ENCODE assay signal across 8 cellular contexts in genomic region chr3:15797600-15798303, GRCh38. TPM values are rescaled to one million over a fixed set of nuclear protein-coding genes. Genes with fewer than 3 reads are reported as not detected.
DNase-seq lines count a peak whose midpoint lies in the region; ATAC-seq and TF ChIP-seq lines count a peak whose summit lies in the region.

Gene ANKRD28 (minus strand): TSS chr3:15797979. CDS start chr3:15796521, 1,458 bp downstream.

- TF ChIP-seq CTCF in Caco-2 (IDR thresholded peaks at IDR 0.05; ENCODE audit: insufficient read depth in 1 of 2, low read depth in 1 of 2, low read length in 1 of 2, severe bottlenecking in 1 of 2, unreplicated experiment in 1 of 2) = no peak
- TF ChIP-seq CTCF in ascending aorta (IDR thresholded peaks at IDR 0.05) = peak in 2 of 3 experiments; percentile 31 to 34
- TF ChIP-seq CTCF in left ventricle myocardium inferior (IDR thresholded peaks at IDR 0.05; ENCODE audit: borderline replicate concordance) = peak; percentile 28

- H3K9me3 ChIP-seq in Caco-2 (no peaks in the 10 kb centered on the region), ascending aorta (no peaks in the 10 kb centered on the region), left ventricle myocardium inferior (replicated peaks) (no peaks in the 10 kb centered on the region)

- BruUV-seq in Caco-2 (replicated peaks; lab: Mats Ljungman, UMichigan) = no TSS peak

- peak within 1 kb of the TSS; percentile 48 for H3K4me3 Mint-ChIP-seq in Caco-2 (ENCODE audit: unreplicated experiment)

- no peaks in the 10 kb centered on the region for H3K27me3 ChIP-seq in Caco-2 (replicated peaks; ENCODE audit: control insufficient read depth, insufficient read depth, low read length)
- no peaks in the 10 kb centered on the region for H3K27me3 ChIP-seq in ascending aorta
- H3K27me3 ChIP-seq in left ventricle myocardium inferior (ENCODE audit: low read depth) = no peaks in the 10 kb centered on the region

- peak in 1 of 2 experiments; percentile 4 for DNase-seq in Caco-2
- DNase-seq in NCI-H82 treated with DMSO at 0.1 percent for 48 hours (lab: John Stamatoyannopoulos, UW; ENCODE audit: unreplicated experiment) = peak; percentile 62
- DNase-seq in ascending aorta (ENCODE audit: low spot score in 2 of 2) = no peak
- DNase-seq in left ventricle myocardium inferior = no peak
- peak; percentile 92 for DNase-seq in pons (ENCODE audit: low spot score)
- DNase-seq in NCI-H2196 treated with DMSO at 0.1 percent for 48 hours (lab: John Stamatoyannopoulos, UW; ENCODE audit: unreplicated experiment) = no peak

- no peaks in the 10 kb centered on the region for H3K9me3 Mint-ChIP-seq in Caco-2 (ENCODE audit: unreplicated experiment)

- no peaks in the 10 kb centered on the region for H3K27me3 Mint-ChIP-seq in Caco-2 (ENCODE audit: insufficient read depth, unreplicated experiment)

- CTCF ChIA-PET in Caco-2 (lab: Charles Lee) = interaction anchor here (0.6 kb wide), 1 partner anchor 47 kb away, joined by 6 read pairs; no protein-coding TSS in a partner anchor

- H3K4me3 ChIP-seq in Caco-2 (ENCODE audit: low read depth, low read length) = no peak within 1 kb of the TSS
- H3K4me3 ChIP-seq in ascending aorta = peak within 1 kb of the TSS; percentile 43 to 54
- peak within 1 kb of the TSS; percentile 55 for H3K4me3 ChIP-seq in left ventricle myocardium inferior

- H3K36me3 Mint-ChIP-seq in Caco-2 (ENCODE audit: insufficient read depth, unreplicated experiment) = no peaks in the 10 kb centered on the region

- ATAC-seq in GM21825 (IDR thresholded peaks at IDR 0.05; ENCODE audit: unreplicated experiment) (peak; percentile 30), HG02870 (IDR thresholded peaks at IDR 0.05; ENCODE audit: unreplicated experiment) (no peak)

- POLR2A ChIA-PET in Caco-2 (lab: Charles Lee) = interaction anchor here (1.1 kb wide), 1 partner anchor 10 kb away, joined by 3 read pairs; no protein-coding TSS in a partner anchor

- H3K4me1 Mint-ChIP-seq in Caco-2 (ENCODE audit: low read depth, unreplicated experiment) = peaks cover 16% of the 10 kb centered on the region

- peak within 1 kb of the TSS; percentile 65 for H3K27ac Mint-ChIP-seq in Caco-2 (ENCODE audit: unreplicated experiment)

- intact Hi-C loops in Caco-2 (cut with micrococcal nuclease; ENCODE audit: unreplicated experiment) (no loop called here), ascending aorta (cut with DNase I) (loop anchor here (2.0 kb wide), 1 partner anchor 29 kb away; no protein-coding TSS in a partner anchor), left ventricle myocardium inferior (cut with micrococcal nuclease) (no loop called here)

- H3K27ac ChIP-seq in ascending aorta (peak within 1 kb of the TSS; percentile 73 to 76), left ventricle myocardium inferior (replicated peaks) (peak within 1 kb of the TSS; percentile 75)

- H3K4me1 ChIP-seq in Caco-2 = peaks cover 9% of the 10 kb centered on the region
- H3K4me1 ChIP-seq in ascending aorta = peaks cover 6 to 7% of the 10 kb centered on the region in 2 donors
- peaks cover 37% of the 10 kb centered on the region for H3K4me1 ChIP-seq in left ventricle myocardium inferior

- H3K36me3 ChIP-seq in Caco-2 (ENCODE audit: control insufficient read depth, insufficient read depth, low read length) (no peaks in the 10 kb centered on the region), ascending aorta (no peaks in the 10 kb centered on the region), left ventricle myocardium inferior (no peaks in the 10 kb centered on the region)

RNA-seq across cellular contexts. Expression of gene ANKRD28, which starts in this region (rescaled TPM):
- total RNA-seq in Caco-2 (2022) = 30.7 and 37.2 TPM in 2 replicates
- 19.7 TPM for total RNA-seq in ascending aorta
- total RNA-seq in left ventricle myocardium inferior = 21.6 TPM

Comparison
In these comparisons a context has a peak if more than half of its experiments do, and no peak if none do; other contexts are left out.
1. DNase-seq: peak in NCI-H82 treated with DMSO at 0.1 percent for 48 hours (single experiment) and pons (single experiment); none in ascending aorta (0 of 2), left ventricle myocardium inferior (single experiment) and NCI-H2196 treated with DMSO at 0.1 percent for 48 hours (single experiment).
2. CTCF ChIP-seq: peak in ascending aorta (2 of 3) and left ventricle myocardium inferior (single experiment); none in Caco-2 (0 of 2).